ENCODE assay signal across 19 cellular contexts in the genomic region with DNA sequence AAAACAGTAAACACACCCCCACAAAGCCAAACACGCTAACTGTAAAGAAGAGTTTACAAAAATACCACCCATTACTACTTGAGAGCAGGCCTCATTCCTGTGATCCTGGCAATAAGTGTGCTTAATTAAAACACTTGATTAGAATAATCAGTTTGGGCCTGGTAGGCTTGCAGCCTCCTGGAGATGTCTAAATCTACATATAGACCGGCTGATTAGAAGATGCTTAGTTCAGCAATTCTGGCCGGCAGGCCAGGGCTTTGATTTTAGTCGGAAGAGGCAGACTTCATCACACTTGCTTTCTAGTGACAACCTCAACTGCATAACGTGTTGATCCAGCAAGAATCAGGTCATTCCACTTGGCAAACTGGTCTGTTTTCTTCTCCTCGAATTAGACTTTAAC.
A peak's percentile ranks its signal among the peaks of the same experiment; 100 is the strongest.
DNase-seq lines count a peak whose midpoint lies in the region; ATAC-seq and TF ChIP-seq lines count a peak whose summit lies in the region.
"Had no signal": no experiment of that assay in that cellular context is flagged by ENCODE, and none has a peak within 500 bp of the region (broad histone marks: within the 10 kb centered on the region; RNA-seq: fewer than 3 reads in every experiment).

No MANE protein-coding gene starts in this region.

- POLR2A ChIA-PET in IMR-90 (lab: Charles Lee; ENCODE audit: unreplicated experiment), result no interaction called here

- no peak overlapping the region for H3K14ac ChIP-seq in IMR-90 (replicated peaks; ENCODE audit: low read depth, low read length)

- no peak overlapping the region for H4K5ac ChIP-seq in IMR-90 (ENCODE audit: low read depth, low read length)
- no peak overlapping the region for H4K5ac ChIP-seq in mesendoderm (ENCODE audit: low read length)

- no peak for TF ChIP-seq POLR2A in IMR-90 (IDR thresholded peaks at IDR 0.05; ENCODE audit: low read depth, low read length)

- H3K9me1 ChIP-seq in IMR-90 (ENCODE audit: insufficient read depth, low read length), result no peaks in the 10 kb centered on the region

- H3K36me3 Mint-ChIP-seq in type B pancreatic cell, result peaks cover 18% of the 10 kb centered on the region
- H3K36me3 Mint-ChIP-seq: CD4-positive, CD25-positive, alpha-beta regulatory T cell; CD8-positive, alpha-beta T cell had no signal

- dilution Hi-C loops in IMR-90 (cut with HindIII; ENCODE audit: low sequenced_read_pairs, unreplicated experiment), result no loop called here

- no peak for TF ChIP-seq CTCF in IMR-90 (conservative IDR thresholded peaks at IDR 0.05; ENCODE audit: low read depth, low read length)
- TF ChIP-seq CTCF in type B pancreatic cell (conservative IDR thresholded peaks at IDR 0.05), result no peak

- no TSS peak for BruUV-seq in IMR-90 (replicated peaks; lab: Mats Ljungman, UMichigan)

- no peak for ATAC-seq in IMR-90 (ENCODE audit: low read depth)
- ATAC-seq in HG02870 (IDR thresholded peaks at IDR 0.05; ENCODE audit: unreplicated experiment), result no peak
- no peak for ATAC-seq in GM19395 (IDR thresholded peaks at IDR 0.05; ENCODE audit: unreplicated experiment)
- ATAC-seq: CD8-positive, alpha-beta T cell; GM12878 had no signal

- H2AFZ ChIP-seq in IMR-90 (replicated peaks; ENCODE audit: low read length, poor library complexity), result no peak overlapping the region

- H2BK5ac ChIP-seq in IMR-90 (ENCODE audit: low read depth, low read length, poor library complexity, severe bottlenecking), result no peak overlapping the region
- H2BK5ac ChIP-seq in mesendoderm (ENCODE audit: low read length), result no peak overlapping the region

- no peak overlapping the region for H3K4me3 Mint-ChIP-seq in type B pancreatic cell
- H3K4me3 Mint-ChIP-seq: B cell; CD4-positive, CD25-positive, alpha-beta regulatory T cell; CD8-positive, alpha-beta T cell had no signal

- H2BK15ac ChIP-seq in IMR-90 (ENCODE audit: low read depth, low read length), result no peak overlapping the region
- H2BK15ac ChIP-seq in mesendoderm (replicated peaks; ENCODE audit: low read depth), result no peak overlapping the region

- H3K27me3 ChIP-seq in IMR-90 (ENCODE audit: control insufficient read depth, insufficient read depth, low read length) (no peaks in the 10 kb centered on the region), mesendoderm (ENCODE audit: insufficient read depth, low read length, poor library complexity) (no peaks in the 10 kb centered on the region)
- H3K27me3 ChIP-seq: BLaER1 had no signal

- no peaks in the 10 kb centered on the region for H3K79me2 ChIP-seq in mesendoderm (ENCODE audit: control insufficient read depth, insufficient read depth, low read length)

- DNase-seq in IMR-90, result no peak
- DNase-seq in mesendoderm, result peak; percentile 70
- no peak for DNase-seq in type B pancreatic cell (ENCODE audit: extremely low spot score, unreplicated experiment)
- no peak for DNase-seq in NK-92 treated with Interleukin-12 subunit alpha and Interleukin-12 subunit beta, amount 100 ng/mL, for 24 hours (lab: John Stamatoyannopoulos, UW)
- DNase-seq: Caco-2; CD4-positive, CD25-positive, alpha-beta regulatory T cell; CD8-positive, alpha-beta T cell; DMS153; DND-41; GDM1; GOT3; H7; HCEC 1CT had no signal

- H3K56ac ChIP-seq in IMR-90 (ENCODE audit: extremely low read depth, insufficient read depth, low read length), result no peak overlapping the region
- H3K56ac ChIP-seq in mesendoderm (ENCODE audit: low read length), result no peak overlapping the region

- H3K4me3 ChIP-seq in IMR-90 (ENCODE audit: insufficient read depth, low read depth, low read length) (no peak overlapping the region), mesendoderm (ENCODE audit: low read length) (no peak overlapping the region)
- H3K4me3 ChIP-seq: BLaER1, GM12878 had no signal

- H3K27ac Mint-ChIP-seq in type B pancreatic cell, result peak overlapping the region; percentile 26
- H3K27ac Mint-ChIP-seq: B cell; CD4-positive, CD25-positive, alpha-beta regulatory T cell; CD8-positive, alpha-beta T cell had no signal

- H4K91ac ChIP-seq in IMR-90 (ENCODE audit: insufficient read depth, low read depth, low read length), result no peak overlapping the region

- H3K27ac ChIP-seq in IMR-90 (ENCODE audit: insufficient read depth, low read length) (no peak overlapping the region), mesendoderm (ENCODE audit: low read depth, low read length) (no peak overlapping the region)
- H3K27ac ChIP-seq: BLaER1, C4-2B had no signal

- intact Hi-C loops in IMR-90 (cut with micrococcal nuclease), result loop anchor here (10.0 kb wide), 1 partner anchor 1118 kb away; no protein-coding TSS in a partner anchor

- no peak overlapping the region for H3K9ac ChIP-seq in IMR-90 (ENCODE audit: low read depth, low read length)
- H3K9ac ChIP-seq in mesendoderm (ENCODE audit: low read length), result no peak overlapping the region
- H3K9ac ChIP-seq: BLaER1 had no signal

- H3K4ac ChIP-seq in IMR-90 (ENCODE audit: low read depth, low read length) (no peak overlapping the region), mesendoderm (ENCODE audit: low read depth, low read length) (no peak overlapping the region)

- H3K9me3 ChIP-seq in IMR-90 (ENCODE audit: control insufficient read depth, insufficient read depth, low read length), result peaks cover 3% of the 10 kb centered on the region; the same call in 1 of the 2 replicates
- H3K9me3 ChIP-seq: Caco-2 had no signal

- H4K8ac ChIP-seq in IMR-90 (ENCODE audit: low read depth in 2 of 2, low read length in 2 of 2), result no peak overlapping the region
- no peak overlapping the region for H4K8ac ChIP-seq in mesendoderm (ENCODE audit: low read depth, low read length)

- H2BK120ac ChIP-seq in IMR-90 (ENCODE audit: low read depth, low read length), result no peak overlapping the region
- H2BK120ac ChIP-seq in mesendoderm (ENCODE audit: low read depth, low read length), result no peak overlapping the region

- no peaks in the 10 kb centered on the region for H4K20me1 ChIP-seq in IMR-90 (ENCODE audit: insufficient read depth, low read length)
- H4K20me1 ChIP-seq: BLaER1 had no signal

- no peaks in the 10 kb centered on the region for H3K4me1 ChIP-seq in IMR-90 (ENCODE audit: control insufficient read depth, insufficient read depth, low read length)
- peaks cover 2% of the 10 kb centered on the region for H3K4me1 ChIP-seq in mesendoderm (ENCODE audit: control insufficient read depth, low read depth, low read length)
- H3K4me1 ChIP-seq: Caco-2 had no signal

- peaks cover 18% of the 10 kb centered on the region for H3K4me1 Mint-ChIP-seq in type B pancreatic cell (ENCODE audit: unreplicated experiment)

- H3K18ac ChIP-seq in IMR-90 (ENCODE audit: low read depth, low read length), result no peak overlapping the region
- H3K18ac ChIP-seq in mesendoderm (ENCODE audit: low read length), result no peak overlapping the region

- TF ChIP-seq RAD21 in IMR-90 (IDR thresholded peaks at IDR 0.05; ENCODE audit: low read length), result no peak

- H3K23ac ChIP-seq in IMR-90 (ENCODE audit: low read depth, low read length), result no peak overlapping the region
- no peak overlapping the region for H3K23ac ChIP-seq in mesendoderm (ENCODE audit: low read length)

- 50% methylated on average over 1 of the region's 6 CpGs; no CpG with 5 or more reads in 1 of the 2 experiments for WGBS in IMR-90 (ENCODE audit: extremely low coverage in 2 of 2, insufficient read length in 1 of 2), 2 experiments
- no CpG with 5 or more reads among the region's 6 CpGs for WGBS in mesendoderm (ENCODE audit: extremely low coverage, insufficient coverage, low lambda C conversion rate)

- H3K36me3 ChIP-seq in IMR-90 (ENCODE audit: control insufficient read depth, insufficient read depth, low read length) (peaks cover 11% of the 10 kb centered on the region), mesendoderm (ENCODE audit: control insufficient read depth, insufficient read depth, low read length) (peaks cover 2% of the 10 kb centered on the region)

- H2AK5ac ChIP-seq in IMR-90 (ENCODE audit: low read depth, low read length) (no peak overlapping the region), mesendoderm (ENCODE audit: low read length) (no peak overlapping the region)

- in situ Hi-C loops in IMR-90 (cut with MboI; ENCODE audit: low sequenced_read_pairs), result loop anchor here (10.0 to 25.0 kb wide), 3 partner anchors 338 to 1666 kb away; no protein-coding TSS in a partner anchor

- no peaks in the 10 kb centered on the region for H3K79me1 ChIP-seq in IMR-90 (ENCODE audit: low read depth in 1 of 2, low read length in 2 of 2)
- H3K79me1 ChIP-seq in mesendoderm (ENCODE audit: low read length), result no peaks in the 10 kb centered on the region

- H2BK20ac ChIP-seq in IMR-90 (ENCODE audit: low read depth, low read length), result no peak overlapping the region

- no peak overlapping the region for H2AK9ac ChIP-seq in IMR-90 (replicated peaks; ENCODE audit: low read depth, low read length, poor library complexity)

- peaks cover 7% of the 10 kb centered on the region for H3K27me3 Mint-ChIP-seq in type B pancreatic cell

- CTCF ChIA-PET in IMR-90 (lab: Yijun Ruan, JAX), result no interaction called here

- no peaks in the 10 kb centered on the region for H3K9me3 Mint-ChIP-seq in type B pancreatic cell
- H3K9me3 Mint-ChIP-seq: CD8-positive, alpha-beta T cell had no signal

- H3K4me2 ChIP-seq in IMR-90 (ENCODE audit: low read depth, low read length), result no peak overlapping the region
- H3K4me2 ChIP-seq in mesendoderm (ENCODE audit: low read length), result no peak overlapping the region

TF ChIP-seq in IMR-90, 13 proteins besides CTCF, POLR2A, EP300 and RAD21:
- TF ChIP-seq MAFK (IDR thresholded peaks at IDR 0.05; ENCODE audit: low read depth, low read length) (peak; percentile 52), USF2 (IDR thresholded peaks at IDR 0.05; ENCODE audit: low read depth, low read length) (no peak)
